Comparison of ENCODE assay signal across 25 cellular contexts in genomic region chr2:239696559-239697207, GRCh38.
"Had no signal": no experiment of that assay in that cellular context is flagged by ENCODE, and none has a peak within 500 bp of the region (broad histone marks: within the 10 kb centered on the region; RNA-seq: fewer than 3 reads in every experiment).

No MANE protein-coding gene starts in this region.

- H3K9me3 ChIP-seq: adrenal gland, SJCRH30 had no signal

- H3K4me3 Mint-ChIP-seq: activated CD4-positive, alpha-beta T cell treated with anti-CD3 and anti-CD28 coated beads, Interleukin-2, amount 10 ng/mL, durations not matched to agents 7 days and 5 days; activated CD8-positive, alpha-beta T cell treated with anti-CD3 and anti-CD28 coated beads for 36 hours; activated naive CD8-positive, alpha-beta T cell treated with anti-CD3 and anti-CD28 coated beads, Interleukin-2, amount 10 ng/mL, durations not matched to agents 7 days and 5 days had no signal

- ATAC-seq: activated CD8-positive, alpha-beta T cell treated with anti-CD3 and anti-CD28 coated beads for 36 hours; K562; Panc1 had no signal

- H3K27ac Mint-ChIP-seq: activated CD4-positive, alpha-beta T cell treated with anti-CD3 and anti-CD28 coated beads, Interleukin-2, amount 10 ng/mL, durations not matched to agents 7 days and 5 days; activated CD8-positive, alpha-beta T cell treated with anti-CD3 and anti-CD28 coated beads for 36 hours; activated naive CD8-positive, alpha-beta T cell treated with anti-CD3 and anti-CD28 coated beads, Interleukin-2, amount 10 ng/mL, durations not matched to agents 7 days and 5 days had no signal

- H3K27me3 Mint-ChIP-seq: activated CD4-positive, alpha-beta T cell treated with anti-CD3 and anti-CD28 coated beads, Interleukin-2, amount 10 ng/mL, durations not matched to agents 7 days and 5 days; activated CD8-positive, alpha-beta T cell treated with anti-CD3 and anti-CD28 coated beads for 36 hours had no signal

- H3K4me1 ChIP-seq: adrenal gland, SJCRH30 had no signal

- H3K27ac ChIP-seq: adrenal gland, SJCRH30, VCaP had no signal

- H3K27me3 ChIP-seq: adrenal gland had no signal

- H3K4me3 ChIP-seq: adrenal gland, K562, SJCRH30 had no signal

- H3K9me3 Mint-ChIP-seq: activated CD4-positive, alpha-beta T cell treated with anti-CD3 and anti-CD28 coated beads, Interleukin-2, amount 10 ng/mL, durations not matched to agents 7 days and 5 days; activated CD8-positive, alpha-beta T cell treated with anti-CD3 and anti-CD28 coated beads for 36 hours; activated naive CD8-positive, alpha-beta T cell treated with anti-CD3 and anti-CD28 coated beads, Interleukin-2, amount 10 ng/mL, durations not matched to agents 7 days and 5 days had no signal

- DNase-seq: activated CD4-positive, alpha-beta T cell treated with anti-CD3 and anti-CD28 coated beads, Interleukin-2, amount 10 ng/mL, durations not matched to agents 7 days and 5 days; activated CD4-positive, CD25-positive, alpha-beta regulatory T cell; activated CD8-positive, alpha-beta memory T cell treated with anti-CD3 and anti-CD28 coated beads, Interleukin-2, amount 50 U/mL, for 4 hours; activated CD8-positive, alpha-beta T cell treated with anti-CD3 and anti-CD28 coated beads for 36 hours; activated naive CD4-positive, alpha-beta T cell treated with anti-CD3 and anti-CD28 coated beads, Interleukin-2, amount 50 U/mL, for 16 hours; activated naive CD8-positive, alpha-beta T cell treated with anti-CD3 and anti-CD28 coated beads, Interleukin-2, amount 10 ng/mL, durations not matched to agents 7 days and 5 days; anterior cingulate cortex; Kasumi-1; NCI-H1048; NCI-H1417 treated with DMSO at 0.1 percent for 48 hours; NCI-H1694 treated with DMSO at 0.1 percent for 48 hours; NCI-H2081; NCI-H510A treated with DMSO at 0.1 percent for 48 hours; NCI-H69; NK-92 treated with Interleukin-12 subunit alpha and Interleukin-12 subunit beta, amount 100 ng/mL, for 24 hours; OCI-M1; Right ventricle myocardium superior; RPMI8226; SJCRH30; SK-N-SH; T-helper 1 cell had no signal

- H3K4me1 Mint-ChIP-seq: activated CD4-positive, alpha-beta T cell treated with anti-CD3 and anti-CD28 coated beads, Interleukin-2, amount 10 ng/mL, durations not matched to agents 7 days and 5 days; activated naive CD8-positive, alpha-beta T cell treated with anti-CD3 and anti-CD28 coated beads, Interleukin-2, amount 10 ng/mL, durations not matched to agents 7 days and 5 days had no signal

- H3K36me3 Mint-ChIP-seq: activated naive CD8-positive, alpha-beta T cell treated with anti-CD3 and anti-CD28 coated beads, Interleukin-2, amount 10 ng/mL, durations not matched to agents 7 days and 5 days had no signal

- H3K36me3 ChIP-seq: adrenal gland, SJCRH30 had no signal
